9 cellular contexts compared by ENCODE assay signal in genomic region chr7:134710854-134711624, GRCh38.
A peak's percentile ranks its signal among the peaks of the same experiment; 100 is the strongest.
DNase-seq lines count a peak whose midpoint lies in the region; ATAC-seq and TF ChIP-seq lines count a peak whose summit lies in the region.
"Had no signal": no experiment of that assay in that cellular context is flagged by ENCODE, and none has a peak within 500 bp of the region (broad histone marks: within the 10 kb centered on the region; RNA-seq: fewer than 3 reads in every experiment).

No MANE protein-coding gene starts in this region.

- H2BK5ac ChIP-seq in mesenchymal stem cell (ENCODE audit: low read depth, low read length, poor library complexity, severe bottlenecking) = no peak overlapping the region

- no peaks in the 10 kb centered on the region for H3K27me3 Mint-ChIP-seq in activated T-cell treated with anti-CD3 and anti-CD28 coated beads, Interleukin-2, amount 50 U/mL, for 72 hours (ENCODE audit: low read depth)
- H3K27me3 Mint-ChIP-seq in neural progenitor cell (ENCODE audit: insufficient read depth, low read depth) = peaks cover 3% of the 10 kb centered on the region

- no peaks in the 10 kb centered on the region for H3K36me3 ChIP-seq in mesenchymal stem cell (ENCODE audit: control insufficient read depth in 1 of 2, insufficient read depth in 2 of 2, low read depth in 1 of 2, low read length in 2 of 2)
- H3K36me3 ChIP-seq in neural progenitor cell = no peaks in the 10 kb centered on the region
- H3K36me3 ChIP-seq: heart right ventricle had no signal

- peak; percentile 11 for DNase-seq in RKO (ENCODE audit: low spot score)
- DNase-seq in activated T-cell treated with anti-CD3 and anti-CD28 coated beads, Interleukin-2, amount 50 U/mL, for 72 hours = peak; percentile 57 to 67
- DNase-seq in mesenchymal stem cell = peak; percentile 49
- peak; percentile 12 to 15 for DNase-seq in stimulated activated CD8-positive, alpha-beta memory T cell treated with anti-CD3 and anti-CD28 coated beads, Interleukin-7, amount 100 ng/mL, for 4 hours (ENCODE audit: low read depth in 2 of 2)
- no peak for DNase-seq in neural progenitor cell (ENCODE audit: low spot score)
- no peak for DNase-seq in NCI-H774 (lab: John Stamatoyannopoulos, UW)
- DNase-seq in cortex of kidney (lab: John Stamatoyannopoulos, UW) = no peak
- DNase-seq: heart right ventricle had no signal

- peaks cover 2% of the 10 kb centered on the region for H3K4me1 ChIP-seq in mesenchymal stem cell (ENCODE audit: control insufficient read depth, insufficient read depth, low read depth, low read length)
- H3K4me1 ChIP-seq in neural progenitor cell = no peaks in the 10 kb centered on the region

- peak overlapping the region in 1 of 2 experiments; percentile 49 for H3K4ac ChIP-seq in mesenchymal stem cell (ENCODE audit: low read depth in 1 of 2, low read length in 2 of 2)

- TF ChIP-seq CTCF in neural progenitor cell (IDR thresholded peaks at IDR 0.05) = no peak

- H3K4me1 Mint-ChIP-seq in activated T-cell treated with anti-CD3 and anti-CD28 coated beads, Interleukin-2, amount 50 U/mL, for 72 hours (ENCODE audit: low read depth) = peaks cover 44% of the 10 kb centered on the region
- no peaks in the 10 kb centered on the region for H3K4me1 Mint-ChIP-seq in neural progenitor cell

- peak overlapping the region; percentile 69 for H3K9ac ChIP-seq in mesenchymal stem cell (ENCODE audit: low read length)
- H3K9ac ChIP-seq in neural progenitor cell = no peak overlapping the region

- H4K8ac ChIP-seq in mesenchymal stem cell (ENCODE audit: low read length) = peak overlapping the region; percentile 39

- H3K36me3 Mint-ChIP-seq in activated T-cell treated with anti-CD3 and anti-CD28 coated beads, Interleukin-2, amount 50 U/mL, for 72 hours (ENCODE audit: insufficient read depth in 2 of 2) = peaks cover 0 to 4% of the 10 kb centered on the region in 2 donors
- H3K36me3 Mint-ChIP-seq in neural progenitor cell = no peaks in the 10 kb centered on the region

- H2AK5ac ChIP-seq in mesenchymal stem cell (ENCODE audit: low read length, severe bottlenecking) = no peak overlapping the region

- H3F3A ChIP-seq in neural progenitor cell (ENCODE audit: low read depth) = no peaks in the 10 kb centered on the region

- H3K79me1 ChIP-seq in mesenchymal stem cell (replicated peaks; ENCODE audit: low read length, poor library complexity, severe bottlenecking) = no peaks in the 10 kb centered on the region

- no peak overlapping the region for H2BK120ac ChIP-seq in mesenchymal stem cell (ENCODE audit: low read depth, low read length)

- H3K9me3 ChIP-seq in mesenchymal stem cell (ENCODE audit: control insufficient read depth, low read length) (no peaks in the 10 kb centered on the region), neural progenitor cell (ENCODE audit: low read depth) (no peaks in the 10 kb centered on the region)
- H3K9me3 ChIP-seq: heart right ventricle had no signal

- no peak overlapping the region for H3K23ac ChIP-seq in mesenchymal stem cell (ENCODE audit: low read length in 2 of 2)

- H3K14ac ChIP-seq in mesenchymal stem cell (ENCODE audit: low read length in 2 of 2) = no peak overlapping the region

- H3K4me3 Mint-ChIP-seq in activated T-cell treated with anti-CD3 and anti-CD28 coated beads, Interleukin-2, amount 50 U/mL, for 72 hours = peak overlapping the region; percentile 86 to 89
- H3K4me3 Mint-ChIP-seq in neural progenitor cell = no peak overlapping the region

- H3K4me3 ChIP-seq in mesenchymal stem cell (ENCODE audit: insufficient read depth in 1 of 2, low read depth in 1 of 2, low read length in 2 of 2) (no peak overlapping the region), neural progenitor cell (no peak overlapping the region)
- H3K4me3 ChIP-seq: heart right ventricle had no signal

- H3K4me2 ChIP-seq in mesenchymal stem cell (ENCODE audit: low read length, poor library complexity, severe bottlenecking) (no peak overlapping the region), neural progenitor cell (no peak overlapping the region)

- H3K27ac ChIP-seq in mesenchymal stem cell (ENCODE audit: low read length, poor library complexity, severe bottlenecking) = no peak overlapping the region
- H3K27ac ChIP-seq in neural progenitor cell = no peak overlapping the region
- H3K27ac ChIP-seq: heart right ventricle had no signal

- ATAC-seq in activated T-cell treated with anti-CD3 and anti-CD28 coated beads, Interleukin-2, amount 50 U/mL, for 72 hours (replicated peaks in 1 of 2) = peak; percentile 94
- no peak for ATAC-seq in HG03457 (IDR thresholded peaks at IDR 0.05; ENCODE audit: unreplicated experiment)

- H3K9me3 Mint-ChIP-seq in activated T-cell treated with anti-CD3 and anti-CD28 coated beads, Interleukin-2, amount 50 U/mL, for 72 hours = no peaks in the 10 kb centered on the region
- no peaks in the 10 kb centered on the region for H3K9me3 Mint-ChIP-seq in neural progenitor cell

- no peak overlapping the region for H2BK15ac ChIP-seq in mesenchymal stem cell (ENCODE audit: low read depth, poor library complexity, severe bottlenecking)

- no peaks in the 10 kb centered on the region for H3K79me2 ChIP-seq in neural progenitor cell (ENCODE audit: low read depth)

- H2BK12ac ChIP-seq in mesenchymal stem cell (ENCODE audit: low read length in 2 of 2) = peak overlapping the region in 1 of 2 experiments; percentile 66

- H4K91ac ChIP-seq in mesenchymal stem cell (ENCODE audit: low read length) = peak overlapping the region; percentile 34

- peak overlapping the region; percentile 91 for H3K27ac Mint-ChIP-seq in activated T-cell treated with anti-CD3 and anti-CD28 coated beads, Interleukin-2, amount 50 U/mL, for 72 hours
- no peak overlapping the region for H3K27ac Mint-ChIP-seq in neural progenitor cell

- 44% methylated on average over 6 of the region's 9 CpGs for WGBS in mesenchymal stem cell

- no peaks in the 10 kb centered on the region for H4K20me1 ChIP-seq in neural progenitor cell (ENCODE audit: low read depth)

- H2AFZ ChIP-seq in mesenchymal stem cell (ENCODE audit: low read depth, low read length) = no peak overlapping the region
- no peak overlapping the region for H2AFZ ChIP-seq in neural progenitor cell (replicated peaks)

- no peaks in the 10 kb centered on the region for H3K27me3 ChIP-seq in mesenchymal stem cell (ENCODE audit: control insufficient read depth in 1 of 2, insufficient read depth in 1 of 2, low read length in 2 of 2)
- no peaks in the 10 kb centered on the region for H3K27me3 ChIP-seq in neural progenitor cell
- H3K27me3 ChIP-seq: heart right ventricle had no signal

- H3K18ac ChIP-seq in mesenchymal stem cell (ENCODE audit: low read depth in 1 of 2, low read length in 2 of 2) = peak overlapping the region; percentile 0 to 72

Comparison
In these comparisons a context has a peak if more than half of its experiments do, and no peak if none do; other contexts are left out.
1. DNase-seq: peak in RKO (single experiment), activated T-cell treated with anti-CD3 and anti-CD28 coated beads, Interleukin-2, amount 50 U/mL, for 72 hours (2 of 2), mesenchymal stem cell (single experiment) and stimulated activated CD8-positive, alpha-beta memory T cell treated with anti-CD3 and anti-CD28 coated beads, Interleukin-7, amount 100 ng/mL, for 4 hours (2 of 2); none in neural progenitor cell (single experiment), NCI-H774 (single experiment) and cortex of kidney (single experiment).